Comparison of ENCODE assay signal across 8 cellular contexts in genomic region chr10:13160934-13161266, GRCh38. TPM values are rescaled to one million over a fixed set of nuclear protein-coding genes. Genes with fewer than 3 reads are reported as not detected.
DNase-seq lines count a peak whose midpoint lies in the region; ATAC-seq and TF ChIP-seq lines count a peak whose summit lies in the region.

No MANE protein-coding gene starts in this region.

- no peak overlapping the region for H3K27ac ChIP-seq in ascending aorta
- H3K27ac ChIP-seq in caudate nucleus (ENCODE audit: low read depth, low read length) = no peak overlapping the region

- H3K36me3 ChIP-seq in ascending aorta = no peaks in the 10 kb centered on the region

- H3K4me3 ChIP-seq in GM08714 (ENCODE audit: low read length) (peak overlapping the region; percentile 48; the same call in 1 of the 2 replicates), ascending aorta (peak overlapping the region; percentile 29 to 68)

- DNase-seq in ascending aorta (ENCODE audit: low spot score in 2 of 2) (no peak), ureter (ENCODE audit: low spot score) (no peak), caudate nucleus (lab: John Stamatoyannopoulos, UW) (no peak), left colon (no peak)
- DNase-seq in stimulated activated naive CD4-positive, alpha-beta T cell (lab: John Stamatoyannopoulos, UW) = no peak

- ATAC-seq in HG02885 (IDR thresholded peaks at IDR 0.05; ENCODE audit: poor library complexity, unreplicated experiment) (peak; percentile 38), left colon (no peak)

- no peaks in the 10 kb centered on the region for H3K27me3 ChIP-seq in ascending aorta

- peak overlapping the region; percentile 90 to 94 (median 92) for H3K4me3 Mint-ChIP-seq in nephron

- H3K4me1 ChIP-seq in ascending aorta = peaks cover 4 to 10% of the 10 kb centered on the region in 2 donors

- H3K27me3 Mint-ChIP-seq in nephron (ENCODE audit: low read depth) = no peaks in the 10 kb centered on the region

- H3K9me3 ChIP-seq in ascending aorta = no peaks in the 10 kb centered on the region

- H3K27ac Mint-ChIP-seq in nephron = peak overlapping the region in 2 of 3 experiments; percentile 14 to 52

- H3K4me1 Mint-ChIP-seq in nephron = peaks cover 19% of the 10 kb centered on the region

- H3K9me3 Mint-ChIP-seq in nephron = peaks cover 3% of the 10 kb centered on the region

- peaks cover 3% of the 10 kb centered on the region for H3K36me3 Mint-ChIP-seq in nephron (ENCODE audit: low read depth)

- intact Hi-C loops in ascending aorta (cut with DNase I) (loop anchor here (1.0 to 10.0 kb wide), 4 partner anchors 141 to 2004 kb away; partner anchors contain the start of gene NMT2), left colon (cut with DNase I, micrococcal nuclease) (loop anchor here in 1 of 2 donors (10.0 kb wide), 1 partner anchor 134 kb away; no protein-coding TSS in a partner anchor)

- TF ChIP-seq CTCF in ascending aorta (IDR thresholded peaks at IDR 0.05) (no peak), nephron (IDR thresholded peaks at IDR 0.05; ENCODE audit: unreplicated experiment in 3 of 3) (no peak)

RNA-seq across cellular contexts. Expression of gene MCM10, which starts 0.5 kb away (rescaled TPM):
- total RNA-seq in ascending aorta (0.11 TPM), ureter (1.6 TPM), left colon (1 to 10 TPM; 1.9 to 5.0 TPM)
